1 cellular context compared by ENCODE assay signal in genomic region chr6:20403080-20403765, GRCh38.
TF ChIP-seq lines count a peak whose summit lies in the region.

No MANE protein-coding gene starts in this region.

TF ChIP-seq in HepG2, 621 proteins besides CTCF, POLR2A, EP300 and RAD21 (continued from another document and continues in another):
- TF ChIP-seq, protein P1, sequence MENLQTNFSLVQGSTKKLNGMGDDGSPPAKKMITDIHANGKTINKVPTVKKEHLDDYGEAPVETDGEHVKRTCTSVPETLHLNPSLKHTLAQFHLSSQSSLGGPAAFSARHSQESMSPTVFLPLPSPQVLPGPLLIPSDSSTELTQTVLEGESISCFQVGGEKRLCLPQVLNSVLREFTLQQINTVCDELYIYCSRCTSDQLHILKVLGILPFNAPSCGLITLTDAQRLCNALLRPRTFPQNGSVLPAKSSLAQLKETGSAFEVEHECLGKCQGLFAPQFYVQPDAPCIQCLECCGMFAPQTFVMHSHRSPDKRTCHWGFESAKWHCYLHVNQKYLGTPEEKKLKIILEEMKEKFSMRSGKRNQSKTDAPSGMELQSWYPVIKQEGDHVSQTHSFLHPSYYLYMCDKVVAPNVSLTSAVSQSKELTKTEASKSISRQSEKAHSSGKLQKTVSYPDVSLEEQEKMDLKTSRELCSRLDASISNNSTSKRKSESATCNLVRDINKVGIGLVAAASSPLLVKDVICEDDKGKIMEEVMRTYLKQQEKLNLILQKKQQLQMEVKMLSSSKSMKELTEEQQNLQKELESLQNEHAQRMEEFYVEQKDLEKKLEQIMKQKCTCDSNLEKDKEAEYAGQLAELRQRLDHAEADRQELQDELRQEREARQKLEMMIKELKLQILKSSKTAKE (CRISPR knock-in tag; IDR thresholded peaks at IDR 0.05; ENCODE audit: borderline replicate concordance) = peak; percentile 95
- TF ChIP-seq ATF4 (CRISPR knock-in tag; IDR thresholded peaks at IDR 0.05) = peak in 1 of 2 experiments; percentile 62; a peak in 1 of 4 replicates
- TF ChIP-seq ZNF343 (CRISPR knock-in tag; IDR thresholded peaks at IDR 0.05) = 0 out of 2 replicates have a peak, but pooled peaks have one; percentile 24
- peak; percentile 48; the same call in 1 of the 2 replicates for TF ChIP-seq FOXA3 (CRISPR knock-in tag; IDR thresholded peaks at IDR 0.05)
- TF ChIP-seq TBL1XR1 (IDR thresholded peaks at IDR 0.05; ENCODE audit: borderline replicate concordance, low read length, partially characterized antibody) = no peak
- TF ChIP-seq MYNN (CRISPR knock-in tag; IDR thresholded peaks at IDR 0.05; ENCODE audit: low read depth) = no peak
- TF ChIP-seq, protein P2, sequence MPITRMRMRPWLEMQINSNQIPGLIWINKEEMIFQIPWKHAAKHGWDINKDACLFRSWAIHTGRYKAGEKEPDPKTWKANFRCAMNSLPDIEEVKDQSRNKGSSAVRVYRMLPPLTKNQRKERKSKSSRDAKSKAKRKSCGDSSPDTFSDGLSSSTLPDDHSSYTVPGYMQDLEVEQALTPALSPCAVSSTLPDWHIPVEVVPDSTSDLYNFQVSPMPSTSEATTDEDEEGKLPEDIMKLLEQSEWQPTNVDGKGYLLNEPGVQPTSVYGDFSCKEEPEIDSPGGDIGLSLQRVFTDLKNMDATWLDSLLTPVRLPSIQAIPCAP (CRISPR knock-in tag; IDR thresholded peaks at IDR 0.05; ENCODE audit: low read depth) = no peak
- peak; percentile 46; the same call in 1 of the 2 replicates for TF ChIP-seq ZNF788 (CRISPR knock-in tag; IDR thresholded peaks at IDR 0.05; ENCODE audit: borderline replicate concordance)
- no peak for TF ChIP-seq SNAPC2 (CRISPR knock-in tag; IDR thresholded peaks at IDR 0.05)
- TF ChIP-seq, protein P3, sequence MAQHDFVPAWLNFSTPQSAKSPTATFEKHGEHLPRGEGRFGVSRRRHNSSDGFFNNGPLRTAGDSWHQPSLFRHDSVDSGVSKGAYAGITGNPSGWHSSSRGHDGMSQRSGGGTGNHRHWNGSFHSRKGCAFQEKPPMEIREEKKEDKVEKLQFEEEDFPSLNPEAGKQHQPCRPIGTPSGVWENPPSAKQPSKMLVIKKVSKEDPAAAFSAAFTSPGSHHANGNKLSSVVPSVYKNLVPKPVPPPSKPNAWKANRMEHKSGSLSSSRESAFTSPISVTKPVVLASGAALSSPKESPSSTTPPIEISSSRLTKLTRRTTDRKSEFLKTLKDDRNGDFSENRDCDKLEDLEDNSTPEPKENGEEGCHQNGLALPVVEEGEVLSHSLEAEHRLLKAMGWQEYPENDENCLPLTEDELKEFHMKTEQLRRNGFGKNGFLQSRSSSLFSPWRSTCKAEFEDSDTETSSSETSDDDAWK (CRISPR knock-in tag; IDR thresholded peaks at IDR 0.05) = no peak
- peak; percentile 74 for TF ChIP-seq CREB1 (IDR thresholded peaks at IDR 0.05)
- peak; percentile 76 for TF ChIP-seq CREB1 (CRISPR knock-in tag; IDR thresholded peaks at IDR 0.05)
- no peak for TF ChIP-seq FOXA1 (IDR thresholded peaks at IDR 0.05)
- TF ChIP-seq FOXA1 (CRISPR knock-in tag; IDR thresholded peaks at IDR 0.05) = no peak
- no peak for TF ChIP-seq ADNP (CRISPR knock-in tag; IDR thresholded peaks at IDR 0.05)
- TF ChIP-seq, protein P4, sequence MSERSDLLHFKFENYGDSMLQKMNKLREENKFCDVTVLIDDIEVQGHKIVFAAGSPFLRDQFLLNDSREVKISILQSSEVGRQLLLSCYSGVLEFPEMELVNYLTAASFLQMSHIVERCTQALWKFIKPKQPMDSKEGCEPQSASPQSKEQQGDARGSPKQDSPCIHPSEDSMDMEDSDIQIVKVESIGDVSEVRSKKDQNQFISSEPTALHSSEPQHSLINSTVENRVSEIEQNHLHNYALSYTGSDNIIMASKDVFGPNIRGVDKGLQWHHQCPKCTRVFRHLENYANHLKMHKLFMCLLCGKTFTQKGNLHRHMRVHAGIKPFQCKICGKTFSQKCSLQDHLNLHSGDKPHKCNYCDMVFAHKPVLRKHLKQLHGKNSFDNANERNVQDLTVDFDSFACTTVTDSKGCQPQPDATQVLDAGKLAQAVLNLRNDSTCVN (CRISPR knock-in tag; IDR thresholded peaks at IDR 0.05; ENCODE audit: borderline replicate concordance) = no peak; the same call in 1 of the 2 replicates
- TF ChIP-seq, protein P5, sequence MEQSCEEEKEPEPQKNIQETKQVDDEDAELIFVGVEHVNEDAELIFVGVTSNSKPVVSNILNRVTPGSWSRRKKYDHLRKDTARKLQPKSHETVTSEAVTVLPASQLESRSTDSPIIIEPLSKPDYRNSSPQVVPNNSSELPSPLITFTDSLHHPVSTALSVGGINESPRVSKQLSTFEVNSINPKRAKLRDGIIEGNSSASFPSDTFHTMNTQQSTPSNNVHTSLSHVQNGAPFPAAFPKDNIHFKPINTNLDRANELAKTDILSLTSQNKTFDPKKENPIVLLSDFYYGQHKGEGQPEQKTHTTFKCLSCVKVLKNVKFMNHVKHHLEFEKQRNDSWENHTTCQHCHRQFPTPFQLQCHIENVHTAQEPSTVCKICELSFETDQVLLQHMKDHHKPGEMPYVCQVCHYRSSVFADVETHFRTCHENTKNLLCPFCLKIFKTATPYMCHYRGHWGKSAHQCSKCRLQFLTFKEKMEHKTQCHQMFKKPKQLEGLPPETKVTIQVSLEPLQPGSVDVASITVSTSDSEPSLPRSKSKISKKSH (CRISPR knock-in tag; IDR thresholded peaks at IDR 0.05; ENCODE audit: borderline replicate concordance) = no peak
- TF ChIP-seq SCMH1 (CRISPR knock-in tag; IDR thresholded peaks at IDR 0.05; ENCODE audit: borderline replicate concordance) = no peak
- no peak for TF ChIP-seq ZNF660 (CRISPR knock-in tag; IDR thresholded peaks at IDR 0.05; ENCODE audit: borderline replicate concordance, low read depth)
- no peak for TF ChIP-seq HCFC1 (IDR thresholded peaks at IDR 0.05; ENCODE audit: low read depth, low read length)
- TF ChIP-seq RFXAP (CRISPR knock-in tag; IDR thresholded peaks at IDR 0.05; ENCODE audit: borderline replicate concordance) = peak; percentile 20; the same call in 1 of the 2 replicates
- no peak for TF ChIP-seq ZNF577 (CRISPR knock-in tag; IDR thresholded peaks at IDR 0.05; ENCODE audit: borderline replicate concordance, low read depth)
- TF ChIP-seq MZF1 (CRISPR knock-in tag; IDR thresholded peaks at IDR 0.05; ENCODE audit: borderline replicate concordance) = no peak
- no peak for TF ChIP-seq TERF1 (CRISPR knock-in tag; IDR thresholded peaks at IDR 0.05)
- no peak for TF ChIP-seq SP1 (IDR thresholded peaks at IDR 0.05)
- peak; percentile 86 for TF ChIP-seq SP1 (CRISPR knock-in tag; IDR thresholded peaks at IDR 0.05)
- TF ChIP-seq, protein P6, sequence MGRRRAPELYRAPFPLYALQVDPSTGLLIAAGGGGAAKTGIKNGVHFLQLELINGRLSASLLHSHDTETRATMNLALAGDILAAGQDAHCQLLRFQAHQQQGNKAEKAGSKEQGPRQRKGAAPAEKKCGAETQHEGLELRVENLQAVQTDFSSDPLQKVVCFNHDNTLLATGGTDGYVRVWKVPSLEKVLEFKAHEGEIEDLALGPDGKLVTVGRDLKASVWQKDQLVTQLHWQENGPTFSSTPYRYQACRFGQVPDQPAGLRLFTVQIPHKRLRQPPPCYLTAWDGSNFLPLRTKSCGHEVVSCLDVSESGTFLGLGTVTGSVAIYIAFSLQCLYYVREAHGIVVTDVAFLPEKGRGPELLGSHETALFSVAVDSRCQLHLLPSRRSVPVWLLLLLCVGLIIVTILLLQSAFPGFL (CRISPR knock-in tag; IDR thresholded peaks at IDR 0.05) = no peak
- TF ChIP-seq SKI (IDR thresholded peaks at IDR 0.05; ENCODE audit: partially characterized antibody) = peak; percentile 74
- TF ChIP-seq ZNF614 (CRISPR knock-in tag; IDR thresholded peaks at IDR 0.05; ENCODE audit: borderline replicate concordance) = peak; percentile 41; the same call in 1 of the 2 replicates
- no peak for TF ChIP-seq MLLT10 (CRISPR knock-in tag; IDR thresholded peaks at IDR 0.05)
- TF ChIP-seq ZSCAN22 (CRISPR knock-in tag; IDR thresholded peaks at IDR 0.05) = no peak
- no peak for TF ChIP-seq AGO1 (IDR thresholded peaks at IDR 0.05; ENCODE audit: low read depth, low read length, poor library complexity, severe bottlenecking)
- peak; percentile 42; the same call in 1 of the 2 replicates for TF ChIP-seq TFE3 (CRISPR knock-in tag; IDR thresholded peaks at IDR 0.05)
- no peak for TF ChIP-seq SP140L (CRISPR knock-in tag; IDR thresholded peaks at IDR 0.05; ENCODE audit: borderline replicate concordance)
- TF ChIP-seq MAZ (IDR thresholded peaks at IDR 0.05; ENCODE audit: borderline replicate concordance, low read depth, low read length) = peak; percentile 79
- peak; percentile 75; the same call in 1 of the 2 replicates for TF ChIP-seq MAZ (CRISPR knock-in tag; IDR thresholded peaks at IDR 0.05; ENCODE audit: low read depth)
- TF ChIP-seq ZNF224 (CRISPR knock-in tag; IDR thresholded peaks at IDR 0.05) = no peak
- TF ChIP-seq ZFP82 (CRISPR knock-in tag; IDR thresholded peaks at IDR 0.05; ENCODE audit: borderline replicate concordance) = 0 out of 2 replicates have a peak, but pooled peaks have one; percentile 60
- no peak for TF ChIP-seq ZNF484 (CRISPR knock-in tag; IDR thresholded peaks at IDR 0.05; ENCODE audit: borderline replicate concordance, low read depth)
- TF ChIP-seq, protein P7, sequence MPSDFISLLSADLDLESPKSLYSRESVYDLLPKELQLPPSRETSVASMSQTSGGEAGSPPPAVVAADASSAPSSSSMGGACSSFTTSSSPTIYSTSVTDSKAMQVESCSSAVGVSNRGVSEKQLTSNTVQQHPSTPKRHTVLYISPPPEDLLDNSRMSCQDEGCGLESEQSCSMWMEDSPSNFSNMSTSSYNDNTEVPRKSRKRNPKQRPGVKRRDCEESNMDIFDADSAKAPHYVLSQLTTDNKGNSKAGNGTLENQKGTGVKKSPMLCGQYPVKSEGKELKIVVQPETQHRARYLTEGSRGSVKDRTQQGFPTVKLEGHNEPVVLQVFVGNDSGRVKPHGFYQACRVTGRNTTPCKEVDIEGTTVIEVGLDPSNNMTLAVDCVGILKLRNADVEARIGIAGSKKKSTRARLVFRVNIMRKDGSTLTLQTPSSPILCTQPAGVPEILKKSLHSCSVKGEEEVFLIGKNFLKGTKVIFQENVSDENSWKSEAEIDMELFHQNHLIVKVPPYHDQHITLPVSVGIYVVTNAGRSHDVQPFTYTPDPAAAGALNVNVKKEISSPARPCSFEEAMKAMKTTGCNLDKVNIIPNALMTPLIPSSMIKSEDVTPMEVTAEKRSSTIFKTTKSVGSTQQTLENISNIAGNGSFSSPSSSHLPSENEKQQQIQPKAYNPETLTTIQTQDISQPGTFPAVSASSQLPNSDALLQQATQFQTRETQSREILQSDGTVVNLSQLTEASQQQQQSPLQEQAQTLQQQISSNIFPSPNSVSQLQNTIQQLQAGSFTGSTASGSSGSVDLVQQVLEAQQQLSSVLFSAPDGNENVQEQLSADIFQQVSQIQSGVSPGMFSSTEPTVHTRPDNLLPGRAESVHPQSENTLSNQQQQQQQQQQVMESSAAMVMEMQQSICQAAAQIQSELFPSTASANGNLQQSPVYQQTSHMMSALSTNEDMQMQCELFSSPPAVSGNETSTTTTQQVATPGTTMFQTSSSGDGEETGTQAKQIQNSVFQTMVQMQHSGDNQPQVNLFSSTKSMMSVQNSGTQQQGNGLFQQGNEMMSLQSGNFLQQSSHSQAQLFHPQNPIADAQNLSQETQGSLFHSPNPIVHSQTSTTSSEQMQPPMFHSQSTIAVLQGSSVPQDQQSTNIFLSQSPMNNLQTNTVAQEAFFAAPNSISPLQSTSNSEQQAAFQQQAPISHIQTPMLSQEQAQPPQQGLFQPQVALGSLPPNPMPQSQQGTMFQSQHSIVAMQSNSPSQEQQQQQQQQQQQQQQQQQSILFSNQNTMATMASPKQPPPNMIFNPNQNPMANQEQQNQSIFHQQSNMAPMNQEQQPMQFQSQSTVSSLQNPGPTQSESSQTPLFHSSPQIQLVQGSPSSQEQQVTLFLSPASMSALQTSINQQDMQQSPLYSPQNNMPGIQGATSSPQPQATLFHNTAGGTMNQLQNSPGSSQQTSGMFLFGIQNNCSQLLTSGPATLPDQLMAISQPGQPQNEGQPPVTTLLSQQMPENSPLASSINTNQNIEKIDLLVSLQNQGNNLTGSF (CRISPR knock-in tag; IDR thresholded peaks at IDR 0.05) = no peak
- no peak for TF ChIP-seq FOSL1 (CRISPR knock-in tag; IDR thresholded peaks at IDR 0.05; ENCODE audit: borderline replicate concordance)
- 0 out of 2 replicates have a peak, but pooled peaks have one; percentile 22 for TF ChIP-seq CEBPG (CRISPR knock-in tag; IDR thresholded peaks at IDR 0.05)
- TF ChIP-seq THYN1 (CRISPR knock-in tag; IDR thresholded peaks at IDR 0.05; ENCODE audit: borderline replicate concordance, low read depth) = no peak
- TF ChIP-seq, protein P8, sequence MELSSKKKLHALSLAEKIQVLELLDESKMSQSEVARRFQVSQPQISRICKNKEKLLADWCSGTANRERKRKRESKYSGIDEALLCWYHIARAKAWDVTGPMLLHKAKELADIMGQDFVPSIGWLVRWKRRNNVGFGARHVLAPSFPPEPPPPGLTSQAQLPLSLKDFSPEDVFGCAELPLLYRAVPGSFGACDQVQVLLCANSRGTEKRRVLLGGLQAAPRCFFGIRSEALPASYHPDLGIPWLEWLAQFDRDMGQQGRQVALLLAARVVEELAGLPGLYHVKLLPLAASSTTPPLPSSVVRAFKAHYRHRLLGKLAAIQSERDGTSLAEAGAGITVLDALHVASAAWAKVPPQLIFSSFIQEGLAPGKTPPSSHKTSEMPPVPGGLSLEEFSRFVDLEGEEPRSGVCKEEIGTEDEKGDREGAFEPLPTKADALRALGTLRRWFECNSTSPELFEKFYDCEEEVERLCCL (CRISPR knock-in tag; IDR thresholded peaks at IDR 0.05; ENCODE audit: borderline replicate concordance) = no peak
- no peak for TF ChIP-seq STAT5B (CRISPR knock-in tag; IDR thresholded peaks at IDR 0.05)
- peak; percentile 69; the same call in 1 of the 2 replicates for TF ChIP-seq ZBTB7A (CRISPR knock-in tag; IDR thresholded peaks at IDR 0.05)
